Comparison of ENCODE assay signal across 27 cellular contexts in genomic region chr3:15401936-15402335, GRCh38.
"Had no signal": no experiment of that assay in that cellular context is flagged by ENCODE, and none has a peak within 500 bp of the region (broad histone marks: within the 10 kb centered on the region; RNA-seq: fewer than 3 reads in every experiment).

No MANE protein-coding gene starts in this region.

- H3K4me3 ChIP-seq: ascending aorta, cardiac muscle cell, colonic mucosa, left ventricle myocardium inferior, lung, testis had no signal

- H3K4me3 Mint-ChIP-seq: activated CD4-positive, alpha-beta T cell treated with anti-CD3 and anti-CD28 coated beads for 36 hours; activated CD8-positive, alpha-beta T cell treated with anti-CD3 and anti-CD28 coated beads, Interleukin-2, amount 10 ng/mL, durations not matched to agents 7 days and 5 days; activated naive CD4-positive, alpha-beta T cell treated with anti-CD3 and anti-CD28 coated beads for 36 hours; activated naive CD8-positive, alpha-beta T cell treated with anti-CD3 and anti-CD28 coated beads for 36 hours; activated T-cell treated with anti-CD3 and anti-CD28 coated beads, Interleukin-2, amount 50 U/mL, for 72 hours; brain; mesothelial cell of epicardium; naive thymus-derived CD4-positive, alpha-beta T cell; neural crest cell; T-cell had no signal

- H3K36me3 ChIP-seq: ascending aorta, cardiac muscle cell, colonic mucosa had no signal

- DNase-seq: activated CD4-positive, alpha-beta T cell treated with anti-CD3 and anti-CD28 coated beads for 36 hours; activated CD4-positive, CD25-positive, alpha-beta regulatory T cell; activated CD8-positive, alpha-beta T cell treated with anti-CD3 and anti-CD28 coated beads, Interleukin-2, amount 10 ng/mL, durations not matched to agents 7 days and 5 days; activated effector memory CD4-positive, alpha-beta T cell treated with Interleukin-2 at 50 U/mL for 16 hours; activated naive CD4-positive, alpha-beta T cell treated with anti-CD3 and anti-CD28 coated beads for 36 hours; activated naive CD8-positive, alpha-beta T cell treated with anti-CD3 and anti-CD28 coated beads for 36 hours; activated T-cell treated with anti-CD3 and anti-CD28 coated beads for 4 hours; activated T-cell treated with anti-CD3 and anti-CD28 coated beads, Interleukin-2, amount 50 U/mL, for 72 hours; cerebellar nuclear complex; colonic mucosa; dorsolateral prefrontal cortex; effector memory CD4-positive, alpha-beta T cell; left ventricle myocardium inferior; naive thymus-derived CD4-positive, alpha-beta T cell; right cardiac atrium; stimulated activated CD4-positive, alpha-beta T cell treated with anti-CD3 and anti-CD28 coated beads, Interleukin-15, amount 100 ng/mL, for 24 hours; stimulated activated CD4-positive, alpha-beta T cell treated with anti-CD3 and anti-CD28 coated beads, Interleukin-2, amount 100 ng/mL, for 24 hours; stimulated activated naive CD8-positive, alpha-beta T cell treated with anti-CD3 and anti-CD28 coated beads, Interleukin-15, Interleukin-2, amounts not matched to agents 100 U/mL and 50 U/mL, for 24 hours; T-cell; testis; trophoblast cell had no signal

- H3K4me1 ChIP-seq: ascending aorta, colonic mucosa, left ventricle myocardium inferior had no signal

- H3K36me3 Mint-ChIP-seq: activated naive CD8-positive, alpha-beta T cell treated with anti-CD3 and anti-CD28 coated beads for 36 hours; mesothelial cell of epicardium; T-cell had no signal

- H3K27ac ChIP-seq: ascending aorta, cardiac muscle cell, colonic mucosa, left ventricle myocardium inferior, testis had no signal

- ATAC-seq: activated CD4-positive, alpha-beta T cell treated with anti-CD3 and anti-CD28 coated beads for 36 hours; activated CD8-positive, alpha-beta T cell treated with anti-CD3 and anti-CD28 coated beads, Interleukin-2, amount 10 ng/mL, durations not matched to agents 7 days and 5 days; activated T-cell treated with anti-CD3 and anti-CD28 coated beads, Interleukin-2, amount 50 U/mL, for 72 hours; naive thymus-derived CD4-positive, alpha-beta T cell; right cardiac atrium; stimulated activated naive CD8-positive, alpha-beta T cell treated with anti-CD3 and anti-CD28 coated beads, Interleukin-15, Interleukin-2, amounts not matched to agents 100 U/mL and 50 U/mL, for 24 hours; T-cell had no signal

- H3K9me3 Mint-ChIP-seq: activated naive CD4-positive, alpha-beta T cell treated with anti-CD3 and anti-CD28 coated beads for 36 hours; activated naive CD8-positive, alpha-beta T cell treated with anti-CD3 and anti-CD28 coated beads for 36 hours; activated T-cell treated with anti-CD3 and anti-CD28 coated beads, Interleukin-2, amount 50 U/mL, for 72 hours; T-cell had no signal

- H3K27me3 ChIP-seq: ascending aorta, cardiac muscle cell, colonic mucosa, dorsolateral prefrontal cortex, testis had no signal

- H3K27ac Mint-ChIP-seq: activated CD4-positive, alpha-beta T cell treated with anti-CD3 and anti-CD28 coated beads for 36 hours; activated CD8-positive, alpha-beta T cell treated with anti-CD3 and anti-CD28 coated beads, Interleukin-2, amount 10 ng/mL, durations not matched to agents 7 days and 5 days; activated naive CD4-positive, alpha-beta T cell treated with anti-CD3 and anti-CD28 coated beads for 36 hours; activated naive CD8-positive, alpha-beta T cell treated with anti-CD3 and anti-CD28 coated beads for 36 hours; activated T-cell treated with anti-CD3 and anti-CD28 coated beads, Interleukin-2, amount 50 U/mL, for 72 hours; mesothelial cell of epicardium; T-cell had no signal

- H3K4me1 Mint-ChIP-seq: brain, mesothelial cell of epicardium, neural crest cell had no signal
